In genomic region chr16:30112197-30113030, GRCh38 we compare ENCODE assay signal across 8 cellular contexts. TPM values are rescaled to one million over a fixed set of nuclear protein-coding genes. Genes with fewer than 3 reads are reported as not detected.
A peak's percentile ranks its signal among the peaks of the same experiment; 100 is the strongest.
DNase-seq lines count a peak whose midpoint lies in the region; ATAC-seq and TF ChIP-seq lines count a peak whose summit lies in the region.

No MANE protein-coding gene starts in this region.

- no peak overlapping the region for H3K4me2 ChIP-seq in mesendoderm (ENCODE audit: low read length)

- no peaks in the 10 kb centered on the region for H3K79me2 ChIP-seq in mesendoderm (ENCODE audit: control insufficient read depth, insufficient read depth, low read length)

- H3K4me3 ChIP-seq in CD8-positive, alpha-beta T cell (ENCODE audit: low read depth, low read length) = no peak overlapping the region
- H3K4me3 ChIP-seq in colonic mucosa (no peak overlapping the region), mesendoderm (ENCODE audit: low read length) (no peak overlapping the region), suprapubic skin (no peak overlapping the region)

- H3K36me3 ChIP-seq in CD8-positive, alpha-beta T cell (ENCODE audit: insufficient read depth, low read length) = peaks cover 7% of the 10 kb centered on the region
- H3K36me3 ChIP-seq in colonic mucosa (no peaks in the 10 kb centered on the region), mesendoderm (ENCODE audit: control insufficient read depth, insufficient read depth, low read length) (peaks cover 2% of the 10 kb centered on the region), suprapubic skin (peaks cover 85% of the 10 kb centered on the region)

- no peaks in the 10 kb centered on the region for H3K9me3 ChIP-seq in CD8-positive, alpha-beta T cell (ENCODE audit: low read length)
- H3K9me3 ChIP-seq in colonic mucosa = no peaks in the 10 kb centered on the region
- no peaks in the 10 kb centered on the region for H3K9me3 ChIP-seq in suprapubic skin

- peaks cover 16% of the 10 kb centered on the region for H3K4me1 Mint-ChIP-seq in CD8-positive, alpha-beta T cell (ENCODE audit: low read depth)

- no peak overlapping the region for H3K27ac Mint-ChIP-seq in CD8-positive, alpha-beta T cell

- ATAC-seq in CD8-positive, alpha-beta T cell = peak; percentile 46
- peak; percentile 52 to 58 for ATAC-seq in activated CD4-positive, CD25-positive, alpha-beta regulatory T cell treated with anti-CD3 and anti-CD28 coated beads, Interleukin-2, amount 50 U/mL, for 24 hours
- ATAC-seq in HG03520 (IDR thresholded peaks at IDR 0.05; ENCODE audit: unreplicated experiment) (no peak), HG03571 (IDR thresholded peaks at IDR 0.05; ENCODE audit: unreplicated experiment) (no peak)

- TF ChIP-seq CTCF in CD8-positive, alpha-beta T cell (IDR thresholded peaks at IDR 0.05) = peak; percentile 31
- TF ChIP-seq CTCF in colonic mucosa (IDR thresholded peaks at IDR 0.05) (peak; percentile 77), suprapubic skin (IDR thresholded peaks at IDR 0.05) (peak; percentile 13 to 45)

- no peak overlapping the region for H3K56ac ChIP-seq in mesendoderm (ENCODE audit: low read length)

- POLR2A ChIA-PET in CD8-positive, alpha-beta T cell (lab: Charles Lee) = interaction anchor here (2.0 to 2.2 kb wide), 2 partner anchors 21 to 71 kb away, joined by 5 read pairs; partner anchors contain the start of genes CORO1A and TBX6

- peaks cover 15% of the 10 kb centered on the region for H3K4me1 ChIP-seq in CD8-positive, alpha-beta T cell (ENCODE audit: insufficient read depth, low read length)
- peaks cover 25% of the 10 kb centered on the region for H3K4me1 ChIP-seq in colonic mucosa
- H3K4me1 ChIP-seq in mesendoderm (ENCODE audit: control insufficient read depth, low read depth, low read length) = no peaks in the 10 kb centered on the region
- H3K4me1 ChIP-seq in suprapubic skin = peaks cover 19% of the 10 kb centered on the region

- intact Hi-C loops in CD8-positive, alpha-beta T cell (cut with DNase I, micrococcal nuclease) = no loop called here
- intact Hi-C loops in colonic mucosa (cut with DNase I) = no loop called here

- peak in 5 of 7 experiments; percentile 36 to 75 (median 56) for DNase-seq in CD8-positive, alpha-beta T cell
- DNase-seq in HuH-7 (ENCODE audit: low spot score) (peak; percentile 91), colonic mucosa (peak; percentile 83), mesendoderm (peak; percentile 74), suprapubic skin (ENCODE audit: low spot score in 2 of 2) (peak in 1 of 2 donors; percentile 73)

- no peak for TF ChIP-seq POLR2A in suprapubic skin (IDR thresholded peaks at IDR 0.05)

- H3K9ac ChIP-seq in colonic mucosa (ENCODE audit: low read depth in 2 of 2, low read length in 2 of 2) = peak overlapping the region in 1 of 2 donors; percentile 78
- no peak overlapping the region for H3K9ac ChIP-seq in mesendoderm (ENCODE audit: low read length)

- no peak overlapping the region for H3K18ac ChIP-seq in mesendoderm (ENCODE audit: low read length)

- H3K4ac ChIP-seq in mesendoderm (ENCODE audit: low read depth, low read length) = no peak overlapping the region

- H2AK5ac ChIP-seq in mesendoderm (ENCODE audit: low read length) = no peak overlapping the region

- H3K27me3 Mint-ChIP-seq in CD8-positive, alpha-beta T cell (ENCODE audit: low read depth) = no peaks in the 10 kb centered on the region

- no peaks in the 10 kb centered on the region for H3K27me3 ChIP-seq in CD8-positive, alpha-beta T cell (ENCODE audit: insufficient read depth, low read length)
- H3K27me3 ChIP-seq in colonic mucosa (no peaks in the 10 kb centered on the region), mesendoderm (ENCODE audit: insufficient read depth, low read length, poor library complexity) (no peaks in the 10 kb centered on the region), suprapubic skin (no peaks in the 10 kb centered on the region)

- H3K27ac ChIP-seq in CD8-positive, alpha-beta T cell (ENCODE audit: low read depth, low read length) = no peak overlapping the region
- peak overlapping the region; percentile 79 for H3K27ac ChIP-seq in colonic mucosa
- no peak overlapping the region for H3K27ac ChIP-seq in mesendoderm (ENCODE audit: low read depth, low read length)
- no peak overlapping the region for H3K27ac ChIP-seq in suprapubic skin

- no peak overlapping the region for H2BK120ac ChIP-seq in mesendoderm (ENCODE audit: low read depth, low read length)

- H3K4me3 Mint-ChIP-seq in CD8-positive, alpha-beta T cell = no peak overlapping the region

- no peak for TF ChIP-seq EP300 in suprapubic skin (IDR thresholded peaks at IDR 0.05)

- no peaks in the 10 kb centered on the region for H3K79me1 ChIP-seq in mesendoderm (ENCODE audit: low read length)

- no peak overlapping the region for H3K23ac ChIP-seq in mesendoderm (ENCODE audit: low read length)

- no peak overlapping the region for H2BK15ac ChIP-seq in mesendoderm (replicated peaks; ENCODE audit: low read depth)

- CTCF ChIA-PET in CD8-positive, alpha-beta T cell (lab: Charles Lee) = interaction anchor here (0.5 to 2.3 kb wide), 14 partner anchors 9 to 297 kb away, joined by 3 to 10 read pairs (median 4); partner anchors contain the start of gene TBX6

- H3K9me3 Mint-ChIP-seq in CD8-positive, alpha-beta T cell = no peaks in the 10 kb centered on the region

- no peak overlapping the region for H2BK5ac ChIP-seq in mesendoderm (ENCODE audit: low read length)

- H3K36me3 Mint-ChIP-seq in CD8-positive, alpha-beta T cell = peaks cover 56% of the 10 kb centered on the region

- no peak overlapping the region for H4K5ac ChIP-seq in mesendoderm (ENCODE audit: low read length)

- H4K8ac ChIP-seq in mesendoderm (ENCODE audit: low read depth, low read length) = no peak overlapping the region

- no CpG with 5 or more reads among the region's 29 CpGs for WGBS in mesendoderm (ENCODE audit: extremely low coverage, insufficient coverage, low lambda C conversion rate)
- 92% methylated on average over 25 of the region's 29 CpGs for WGBS in suprapubic skin

RNA-seq across cellular contexts. Expression of gene GDPD3, which starts 0.9 kb away (rescaled TPM):
- total RNA-seq in CD8-positive, alpha-beta T cell = 1 to 10 TPM; 2.9 to 3.6 TPM
- total RNA-seq in colonic mucosa = 10 to 100 TPM; 40.4 to 95.2 TPM
- 1.0 TPM for polyA plus RNA-seq in mesendoderm (2013, experiment 1 of 2)
- polyA plus RNA-seq in mesendoderm (2013, experiment 2 of 2) = 1.1 TPM
- total RNA-seq in suprapubic skin = 10 to 100 TPM in 3 of 4 donors, 1 to 10 TPM in 1; 8.7 to 40.0 (median 12.5) TPM

RNA-seq across cellular contexts. Expression of gene MAPK3, which starts 10.6 kb away (rescaled TPM):
- 10 to 100 TPM; 33.4 to 39.4 TPM for total RNA-seq in CD8-positive, alpha-beta T cell
- total RNA-seq in colonic mucosa (100 to 1,000 TPM; 208 to 298 TPM), suprapubic skin (10 to 100 TPM; 34.1 to 62.4 (median 60.1) TPM)
- polyA plus RNA-seq in mesendoderm (2013, experiment 1 of 2) = 44.6 TPM
- polyA plus RNA-seq in mesendoderm (2013, experiment 2 of 2) = 49.0 TPM

RNA-seq across cellular contexts. Expression of gene YPEL3, which starts 16.4 kb away (rescaled TPM):
- total RNA-seq in CD8-positive, alpha-beta T cell = 100 to 1,000 TPM; 107 to 113 TPM
- total RNA-seq in colonic mucosa (10 to 100 TPM; 15.5 to 39.2 TPM), suprapubic skin (100 to 1,000 TPM; 138 to 197 (median 195) TPM)
- 26.3 TPM for polyA plus RNA-seq in mesendoderm (2013, experiment 1 of 2)
- 26.0 TPM for polyA plus RNA-seq in mesendoderm (2013, experiment 2 of 2)

RNA-seq across cellular contexts. Expression of gene TBX6, which starts 20.7 kb away (rescaled TPM):
- under 1 TPM; 0.16 to 0.22 TPM for total RNA-seq in CD8-positive, alpha-beta T cell
- total RNA-seq in colonic mucosa (1 to 10 TPM in 1 of 2 donors, under 1 TPM in 1; 0.85 to 1.6 TPM), suprapubic skin (1 to 10 TPM; 2.7 to 7.6 (median 4.7) TPM)
- polyA plus RNA-seq in mesendoderm (2013, experiment 1 of 2) = 2.4 TPM
- polyA plus RNA-seq in mesendoderm (2013, experiment 2 of 2) = 2.1 TPM

RNA-seq across cellular contexts. Expression of gene PPP4C, which starts 36.6 kb away (rescaled TPM):
- total RNA-seq in CD8-positive, alpha-beta T cell = 10 to 100 TPM; 89.4 to 97.4 TPM
- total RNA-seq in colonic mucosa = 100 to 1,000 TPM; 111 to 156 TPM
- polyA plus RNA-seq in mesendoderm (2013, experiment 1 of 2) = 94.2 TPM
- 93.5 TPM for polyA plus RNA-seq in mesendoderm (2013, experiment 2 of 2)
- total RNA-seq in suprapubic skin = 10 to 100 TPM; 52.0 to 66.0 (median 61.2) TPM

Comparison
In these comparisons a context has a peak if more than half of its experiments do, and no peak if none do; other contexts are left out.
1. ATAC-seq: peak in CD8-positive, alpha-beta T cell (single experiment) and activated CD4-positive, CD25-positive, alpha-beta regulatory T cell treated with anti-CD3 and anti-CD28 coated beads, Interleukin-2, amount 50 U/mL, for 24 hours (2 of 2); none in HG03520 (single experiment) and HG03571 (single experiment).
2. Peak in every context shown above with its lines, with median percentiles within 50 percentile points of each other: CTCF ChIP-seq.